ENCODE assay signal across 24 cellular contexts in the genomic region with DNA sequence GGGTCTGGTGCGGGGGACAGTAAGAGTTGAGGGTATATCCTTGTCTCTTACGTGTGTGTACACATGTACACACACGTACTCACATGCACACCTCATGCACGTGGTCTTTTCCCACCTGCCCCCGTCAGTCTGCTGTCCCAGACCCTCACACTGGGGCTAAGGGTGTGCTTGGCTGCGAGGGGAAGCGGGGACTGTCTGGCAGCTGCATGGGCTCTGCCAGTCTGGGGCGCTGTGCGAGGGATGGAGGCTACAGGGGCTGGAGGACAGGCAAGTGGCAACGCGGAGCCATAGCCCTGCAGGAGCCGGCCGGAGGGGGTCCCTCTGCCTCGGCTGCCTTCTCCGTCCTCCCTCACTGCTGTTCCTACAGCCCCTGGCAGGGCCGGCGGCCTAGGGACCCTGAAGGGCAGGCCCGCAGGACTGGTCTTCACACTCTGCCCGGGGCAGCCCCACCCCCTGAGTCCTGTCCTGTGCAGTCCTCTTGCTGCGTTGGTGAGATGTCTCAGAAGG. TPM values are rescaled to one million over a fixed set of nuclear protein-coding genes. Genes with fewer than 3 reads are reported as not detected.
DNase-seq lines count a peak whose midpoint lies in the region; TF ChIP-seq lines count a peak whose summit lies in the region.
"Had no signal": no experiment of that assay in that cellular context is flagged by ENCODE, and none has a peak within 500 bp of the region (broad histone marks: within the 10 kb centered on the region; RNA-seq: fewer than 3 reads in every experiment).

No MANE protein-coding gene starts in this region.

- TF ChIP-seq CTCF in RWPE1 (conservative IDR thresholded peaks at IDR 0.05; ENCODE audit: low read depth) (no peak), glutamatergic neuron (IDR thresholded peaks at IDR 0.05; ENCODE audit: partially characterized antibody, unreplicated experiment) (no peak), WERI-Rb-1 (IDR thresholded peaks at IDR 0.05; ENCODE audit: low read depth, low read length) (no peak)

- H3K9ac ChIP-seq in BLaER1, result peak overlapping the region; percentile 12; the same call in 1 of the 2 replicates
- peak overlapping the region in 1 of 2 donors; percentile 64 for H3K9ac ChIP-seq in mucosa of rectum (ENCODE audit: low read depth in 1 of 2, low read length in 2 of 2)

- H3K27me3 ChIP-seq in BLaER1 (no peaks in the 10 kb centered on the region), mucosa of rectum (ENCODE audit: control insufficient read depth in 2 of 2, insufficient read depth in 2 of 2, low read length in 2 of 2) (no peaks in the 10 kb centered on the region), WERI-Rb-1 (ENCODE audit: insufficient read depth, low read depth, severe bottlenecking) (no peaks in the 10 kb centered on the region)
- H3K27me3 ChIP-seq: BE2C, Peyer's patch, SJSA1 had no signal

- POLR2A ChIA-PET in RWPE1 (lab: Yijun Ruan, JAX; ENCODE audit: low non-redundant PET), result no interaction called here

- peak overlapping the region; percentile 56 for H3K4me2 ChIP-seq in BLaER1
- H3K4me2 ChIP-seq: GM23338 had no signal

- peaks cover 40% of the 10 kb centered on the region for H3K4me1 ChIP-seq in BLaER1
- peaks cover 11 to 16% of the 10 kb centered on the region in 2 donors for H3K4me1 ChIP-seq in mucosa of rectum (ENCODE audit: control insufficient read depth in 2 of 2, insufficient read depth in 2 of 2, low read length in 2 of 2)
- H3K4me1 ChIP-seq: SJSA1 had no signal

- H3K36me3 ChIP-seq in BLaER1, result no peaks in the 10 kb centered on the region
- no peaks in the 10 kb centered on the region for H3K36me3 ChIP-seq in mucosa of rectum (ENCODE audit: control insufficient read depth in 2 of 2, insufficient read depth in 2 of 2, low read length in 2 of 2)
- no peaks in the 10 kb centered on the region for H3K36me3 ChIP-seq in WERI-Rb-1
- H3K36me3 ChIP-seq: BE2C, HAP-1, Peyer's patch, SJSA1 had no signal

- CTCF ChIA-PET in RWPE1 (lab: Yijun Ruan, JAX), result interaction anchor here (0.6 kb wide), 1 partner anchor 35 kb away, joined by 3 read pairs; no protein-coding TSS in a partner anchor

- no peak overlapping the region for H3K4me3 Mint-ChIP-seq in glutamatergic neuron (ENCODE audit: unreplicated experiment)
- H3K4me3 Mint-ChIP-seq: CD4-positive, CD25-positive, alpha-beta regulatory T cell; GM23338 had no signal

- peaks cover 6% of the 10 kb centered on the region for H3K4me1 Mint-ChIP-seq in glutamatergic neuron (ENCODE audit: low read depth, unreplicated experiment)
- H3K4me1 Mint-ChIP-seq: CD4-positive, CD25-positive, alpha-beta regulatory T cell had no signal

- H3K27ac ChIP-seq in BLaER1 (0 out of 2 replicates have a peak overlapping the region, but pooled peaks have one; percentile 23), RWPE1 (peak overlapping the region; percentile 60), mucosa of rectum (ENCODE audit: low read depth in 2 of 2, low read length in 2 of 2) (peak overlapping the region; percentile 83 to 91), WERI-Rb-1 (no peak overlapping the region)
- H3K27ac ChIP-seq: SJSA1 had no signal

- DNase-seq in RWPE1 (ENCODE audit: low spot score) (no peak), glutamatergic neuron (peak; percentile 15), NOMO-1 treated with dmso at 0.1 percent for 144 hours (lab: John Stamatoyannopoulos, UW; ENCODE audit: unreplicated experiment) (no peak), WERI-Rb-1 (no peak), NCI-H82 treated with DMSO at 0.1 percent for 48 hours (lab: John Stamatoyannopoulos, UW; ENCODE audit: unreplicated experiment) (no peak), posterior cingulate gyrus (no peak)
- DNase-seq: 8988T; ACHN; CD4-positive, CD25-positive, alpha-beta regulatory T cell; KBM-7; NCI-H1105 treated with DMSO at 0.1 percent for 48 hours; NCI-H146; NCI-H1930; NCI-H2107; NCI-H446; NCI-H524 treated with DMSO at 0.1 percent for 48 hours; NCI-H774 had no signal

- peak overlapping the region; percentile 43 for H3K27ac Mint-ChIP-seq in glutamatergic neuron (ENCODE audit: unreplicated experiment)
- H3K27ac Mint-ChIP-seq: CD4-positive, CD25-positive, alpha-beta regulatory T cell; GM23338 had no signal

- H3K4me3 ChIP-seq in BLaER1 (no peak overlapping the region), mucosa of rectum (ENCODE audit: low read length in 2 of 2) (no peak overlapping the region), WERI-Rb-1 (ENCODE audit: low read depth, low read length) (no peak overlapping the region)
- H3K4me3 ChIP-seq: GM23338, HAP-1, Peyer's patch, SJSA1 had no signal

- H3K36me3 Mint-ChIP-seq in glutamatergic neuron (ENCODE audit: unreplicated experiment), result no peaks in the 10 kb centered on the region
- H3K36me3 Mint-ChIP-seq: CD4-positive, CD25-positive, alpha-beta regulatory T cell had no signal

- intact Hi-C loops in posterior cingulate gyrus (cut with DNase I), result no loop called here

- H3K9me3 ChIP-seq in BLaER1 (no peaks in the 10 kb centered on the region), mucosa of rectum (ENCODE audit: control insufficient read depth in 2 of 2, low read length in 2 of 2) (no peaks in the 10 kb centered on the region), WERI-Rb-1 (ENCODE audit: severe bottlenecking) (no peaks in the 10 kb centered on the region)
- H3K9me3 ChIP-seq: BE2C, HAP-1, Peyer's patch, SJSA1 had no signal

- H4K20me1 ChIP-seq in BLaER1, result no peaks in the 10 kb centered on the region

- peaks cover 3% of the 10 kb centered on the region for H3K9me3 Mint-ChIP-seq in glutamatergic neuron (ENCODE audit: unreplicated experiment)
- H3K9me3 Mint-ChIP-seq: CD4-positive, CD25-positive, alpha-beta regulatory T cell; GM23338 had no signal

- H3K27me3 Mint-ChIP-seq in glutamatergic neuron (ENCODE audit: unreplicated experiment), result peaks cover 4% of the 10 kb centered on the region

RNA-seq across cellular contexts. Expression of a gene that starts 20.8 kb away (rescaled TPM):
- 92.4 TPM for total RNA-seq in glutamatergic neuron (ENCODE audit: unreplicated experiment)
